In the genomic region with DNA sequence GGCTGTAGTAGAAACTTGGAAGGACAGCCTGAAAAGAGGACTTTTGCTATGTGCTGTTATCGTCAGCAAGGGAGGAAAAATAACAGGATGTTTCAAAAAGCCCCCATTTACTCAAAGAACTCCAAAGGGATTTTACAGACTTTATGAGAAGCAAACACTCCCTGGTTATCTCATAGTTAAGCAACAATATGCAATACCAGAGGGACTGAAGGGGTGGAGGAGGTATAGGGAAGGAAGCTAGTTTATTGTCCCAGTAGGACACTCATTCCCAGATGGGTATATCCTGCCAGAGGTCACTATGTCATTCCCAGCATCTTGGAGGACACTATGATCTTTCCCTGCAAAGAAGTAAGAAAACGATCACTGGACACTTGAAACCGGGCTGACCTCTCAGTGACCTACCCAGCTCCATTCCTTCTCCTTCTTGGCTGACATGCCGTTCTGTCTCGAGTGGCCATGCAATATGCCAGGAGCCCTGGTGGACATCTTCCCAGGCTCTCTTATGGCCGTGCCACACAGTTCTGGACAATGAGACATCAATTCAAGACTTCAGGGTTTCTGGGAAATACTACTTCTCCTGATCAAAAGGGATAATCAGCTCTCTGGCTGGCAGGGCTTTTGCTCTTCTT, we compare ENCODE assay signal across 16 cellular contexts.
"Had no signal": no experiment of that assay in that cellular context is flagged by ENCODE, and none has a peak within 500 bp of the region (broad histone marks: within the 10 kb centered on the region; RNA-seq: fewer than 3 reads in every experiment).

No MANE protein-coding gene starts in this region.

- H3K27ac ChIP-seq: brain microvascular endothelial cell, dorsolateral prefrontal cortex, SJCRH30, thoracic aorta had no signal

- H3K4me3 ChIP-seq: dorsolateral prefrontal cortex, SJCRH30, thoracic aorta had no signal

- DNase-seq: activated B cell treated with CpG ODN at 0.5 μM for 24 hours; activated CD4-positive, alpha-beta T cell treated with anti-CD3 and anti-CD28 coated beads for 48 hours; activated CD8-positive, alpha-beta memory T cell treated with anti-CD3 and anti-CD28 coated beads, Interleukin-2, amount 50 U/mL, for 4 hours; activated CD8-positive, alpha-beta T cell treated with anti-CD3 and anti-CD28 coated beads for 36 hours; activated gamma-delta T cell treated with Interleukin-2 at 50 U/mL for 16 hours; activated naive CD8-positive, alpha-beta T cell treated with anti-CD3 and anti-CD28 coated beads, Interleukin-2, amount 10 ng/mL, durations not matched to agents 7 days and 5 days; brain microvascular endothelial cell; dorsolateral prefrontal cortex; foreskin fibroblast; mesenchymal stem cell; SJCRH30; stimulated activated CD4-positive, alpha-beta T cell treated with anti-CD3 and anti-CD28 coated beads, Interleukin-12 subunit alpha, Interleukin-12 subunit beta, amount 100 ng/mL, for 4 hours; stimulated activated CD4-positive, alpha-beta T cell treated with anti-CD3 and anti-CD28 coated beads, Interleukin-2, amount 100 ng/mL, for 24 hours had no signal

- H3K27me3 Mint-ChIP-seq: activated B cell treated with CpG ODN at 0.5 μM for 24 hours, progenitor cell of endocrine pancreas had no signal

- H3K36me3 Mint-ChIP-seq: activated naive CD8-positive, alpha-beta T cell treated with anti-CD3 and anti-CD28 coated beads, Interleukin-2, amount 10 ng/mL, durations not matched to agents 7 days and 5 days; natural killer cell treated with Interleukin-12 subunit alpha and Interleukin-12 subunit beta and Interleukin-15 and Interleukin-18, amount 100 ng/mL, for 72 hours had no signal

- H3K36me3 ChIP-seq: brain microvascular endothelial cell, SJCRH30, thoracic aorta had no signal

- H3K4me1 ChIP-seq: SJCRH30 had no signal

- H3K27me3 ChIP-seq: brain microvascular endothelial cell, dorsolateral prefrontal cortex, SJCRH30 had no signal

- H3K9me3 ChIP-seq: SJCRH30, thoracic aorta had no signal

- H3K4me3 Mint-ChIP-seq: activated B cell treated with CpG ODN at 0.5 μM for 24 hours; activated CD8-positive, alpha-beta T cell treated with anti-CD3 and anti-CD28 coated beads for 36 hours; activated naive CD8-positive, alpha-beta T cell treated with anti-CD3 and anti-CD28 coated beads, Interleukin-2, amount 10 ng/mL, durations not matched to agents 7 days and 5 days; natural killer cell treated with Interleukin-12 subunit alpha and Interleukin-12 subunit beta and Interleukin-15 and Interleukin-18, amount 100 ng/mL, for 72 hours had no signal

- ATAC-seq: activated CD8-positive, alpha-beta T cell treated with anti-CD3 and anti-CD28 coated beads for 36 hours; natural killer cell treated with Interleukin-12 subunit alpha and Interleukin-12 subunit beta and Interleukin-15 and Interleukin-18, amount 100 ng/mL, for 72 hours had no signal

- H3K9me3 Mint-ChIP-seq: activated B cell treated with CpG ODN at 0.5 μM for 24 hours; activated CD8-positive, alpha-beta T cell treated with anti-CD3 and anti-CD28 coated beads for 36 hours; activated naive CD8-positive, alpha-beta T cell treated with anti-CD3 and anti-CD28 coated beads, Interleukin-2, amount 10 ng/mL, durations not matched to agents 7 days and 5 days; natural killer cell treated with Interleukin-12 subunit alpha and Interleukin-12 subunit beta and Interleukin-15 and Interleukin-18, amount 100 ng/mL, for 72 hours had no signal

- H3K27ac Mint-ChIP-seq: activated B cell treated with CpG ODN at 0.5 μM for 24 hours; activated CD8-positive, alpha-beta T cell treated with anti-CD3 and anti-CD28 coated beads for 36 hours; activated naive CD8-positive, alpha-beta T cell treated with anti-CD3 and anti-CD28 coated beads, Interleukin-2, amount 10 ng/mL, durations not matched to agents 7 days and 5 days; natural killer cell treated with Interleukin-12 subunit alpha and Interleukin-12 subunit beta and Interleukin-15 and Interleukin-18, amount 100 ng/mL, for 72 hours; progenitor cell of endocrine pancreas had no signal
